8 cellular contexts compared by ENCODE assay signal in genomic region chr22:20703414-20703806, GRCh38.
A peak's percentile ranks its signal among the peaks of the same experiment; 100 is the strongest.
DNase-seq lines count a peak whose midpoint lies in the region; ATAC-seq and TF ChIP-seq lines count a peak whose summit lies in the region.
"Not testable (repeated sequence)": the region's sequence is repeated elsewhere in the genome, so short reads cannot be mapped to it uniquely, and the experiment has no call there.

No MANE protein-coding gene starts in this region.

- ATAC-seq in GM21526 (IDR thresholded peaks at IDR 0.05; ENCODE audit: low FRiP score, unreplicated experiment) (peak; percentile 10), HG03039 (IDR thresholded peaks at IDR 0.05; ENCODE audit: unreplicated experiment) (peak; percentile 11), mucosa of descending colon (peak; percentile 55)
- peak; percentile 31 for ATAC-seq in activated T-helper 17 cell treated with anti-CD3 and anti-CD28 coated beads, Interleukin-2, amount 50 U/mL, for 72 hours (replicated peaks)
- ATAC-seq in stimulated activated naive CD8-positive, alpha-beta T cell treated with anti-CD3 and anti-CD28 coated beads, Interleukin-15, amount 100 ng/mL, for 72 hours = peak; percentile 48

- intact Hi-C loops in OCI-LY7 (cut with micrococcal nuclease; ENCODE audit: unreplicated experiment) = loop anchor here (5.0 kb wide), 1 partner anchor 39 kb away; no protein-coding TSS in a partner anchor
- intact Hi-C loops in mucosa of descending colon (cut with DNase I, micrococcal nuclease) = not testable (repeated sequence)

- not testable (repeated sequence) for H3K36me3 Mint-ChIP-seq in activated T-helper 17 cell treated with anti-CD3 and anti-CD28 coated beads, Interleukin-2, amount 50 U/mL, for 72 hours (ENCODE audit: low read depth)

- POLR2A ChIA-PET in OCI-LY7 (lab: Charles Lee) = not testable (repeated sequence)

- CTCF ChIA-PET in OCI-LY7 (lab: Charles Lee; ENCODE audit: unreplicated experiment) = not testable (repeated sequence)

- H3K4me2 ChIP-seq in OCI-LY7 (ENCODE audit: low read length) = peak overlapping the region; percentile 29; the same call in 1 of the 2 replicates

- not testable (repeated sequence) for H3K9me2 ChIP-seq in OCI-LY7 (ENCODE audit: insufficient read depth, low read length)

- not testable (repeated sequence) for H3K4me1 ChIP-seq in OCI-LY7 (ENCODE audit: insufficient read depth, low read length, poor library complexity, severe bottlenecking)
- H3K4me1 ChIP-seq in mucosa of descending colon (ENCODE audit: low read depth) = peaks cover 10% of the 10 kb centered on the region

- H3K27ac ChIP-seq in OCI-LY7 (ENCODE audit: low read depth, low read length, poor library complexity, severe bottlenecking) = not testable (repeated sequence)

- H3K4me3 Mint-ChIP-seq in activated T-helper 17 cell treated with anti-CD3 and anti-CD28 coated beads, Interleukin-2, amount 50 U/mL, for 72 hours = peak overlapping the region; percentile 84
- peak overlapping the region; percentile 98 to 99 for H3K4me3 Mint-ChIP-seq in stimulated activated naive CD8-positive, alpha-beta T cell treated with anti-CD3 and anti-CD28 coated beads, Interleukin-15, amount 100 ng/mL, for 72 hours

- not testable (repeated sequence) for H3K27me3 ChIP-seq in GM06990 (replicated peaks; ENCODE audit: control insufficient read depth, insufficient read depth, low read length)

- not testable (repeated sequence) for H2AFZ ChIP-seq in OCI-LY7 (ENCODE audit: low read length)

- DNase-seq in GM06990 (ENCODE audit: extremely low read depth, insufficient read length); OCI-LY7 (ENCODE audit: low spot score); epithelial cell of proximal tubule (ENCODE audit: low read depth); stimulated activated naive CD8-positive, alpha-beta T cell treated with anti-CD3 and anti-CD28 coated beads, Interleukin-15, amount 100 ng/mL, for 72 hours: not testable (repeated sequence)
- DNase-seq in mucosa of descending colon = peak in 1 of 3 donors; percentile 87

- not testable (repeated sequence) for H3K4me1 Mint-ChIP-seq in activated T-helper 17 cell treated with anti-CD3 and anti-CD28 coated beads, Interleukin-2, amount 50 U/mL, for 72 hours
- peaks cover 11% of the 10 kb centered on the region for H3K4me1 Mint-ChIP-seq in stimulated activated naive CD8-positive, alpha-beta T cell treated with anti-CD3 and anti-CD28 coated beads, Interleukin-15, amount 100 ng/mL, for 72 hours

- H3K36me3 ChIP-seq in GM06990 (ENCODE audit: control insufficient read depth, insufficient read depth, low read length); OCI-LY7 (ENCODE audit: insufficient read depth, low read length); mucosa of descending colon (ENCODE audit: low read depth): not testable (repeated sequence)

- H3K27me3 Mint-ChIP-seq in activated T-helper 17 cell treated with anti-CD3 and anti-CD28 coated beads, Interleukin-2, amount 50 U/mL, for 72 hours = not testable (repeated sequence)
- H3K27me3 Mint-ChIP-seq in stimulated activated naive CD8-positive, alpha-beta T cell treated with anti-CD3 and anti-CD28 coated beads, Interleukin-15, amount 100 ng/mL, for 72 hours = peaks cover 15% of the 10 kb centered on the region

- not testable (repeated sequence) for BruUV-seq in OCI-LY7 (replicated peaks; lab: Mats Ljungman, UMichigan)

- TF ChIP-seq CTCF in GM06990 (IDR thresholded peaks at IDR 0.05; ENCODE audit: insufficient read depth, low read length, poor library complexity, severe bottlenecking); OCI-LY7 (conservative IDR thresholded peaks at IDR 0.05; ENCODE audit: low read length); epithelial cell of proximal tubule (conservative IDR thresholded peaks at IDR 0.05; ENCODE audit: low read depth, low read length); mucosa of descending colon (IDR thresholded peaks at IDR 0.05): not testable (repeated sequence)

- H4K20me1 ChIP-seq in OCI-LY7 (ENCODE audit: insufficient read depth, low read length) = not testable (repeated sequence)

- not testable (repeated sequence) for H3K27ac Mint-ChIP-seq in activated T-helper 17 cell treated with anti-CD3 and anti-CD28 coated beads, Interleukin-2, amount 50 U/mL, for 72 hours; stimulated activated naive CD8-positive, alpha-beta T cell treated with anti-CD3 and anti-CD28 coated beads, Interleukin-15, amount 100 ng/mL, for 72 hours

- not testable (repeated sequence) for H3K9me3 Mint-ChIP-seq in activated T-helper 17 cell treated with anti-CD3 and anti-CD28 coated beads, Interleukin-2, amount 50 U/mL, for 72 hours; stimulated activated naive CD8-positive, alpha-beta T cell treated with anti-CD3 and anti-CD28 coated beads, Interleukin-15, amount 100 ng/mL, for 72 hours

- H3K4me3 ChIP-seq in GM06990 (replicated peaks; ENCODE audit: low read depth, low read length) (peak overlapping the region; percentile 40), OCI-LY7 (ENCODE audit: low read depth, low read length, poor library complexity, severe bottlenecking) (peak overlapping the region; percentile 43), epithelial cell of proximal tubule (ENCODE audit: low read depth, low read length) (peak overlapping the region; percentile 36)
- not testable (repeated sequence) for H3K4me3 ChIP-seq in mucosa of descending colon

- not testable (repeated sequence) for H3K79me2 ChIP-seq in OCI-LY7 (ENCODE audit: insufficient read depth, low read depth, low read length)

- not testable (repeated sequence) for H3K9me3 ChIP-seq in OCI-LY7 (ENCODE audit: low read length); mucosa of descending colon
